10 cellular contexts compared by ENCODE assay signal in the genomic region with DNA sequence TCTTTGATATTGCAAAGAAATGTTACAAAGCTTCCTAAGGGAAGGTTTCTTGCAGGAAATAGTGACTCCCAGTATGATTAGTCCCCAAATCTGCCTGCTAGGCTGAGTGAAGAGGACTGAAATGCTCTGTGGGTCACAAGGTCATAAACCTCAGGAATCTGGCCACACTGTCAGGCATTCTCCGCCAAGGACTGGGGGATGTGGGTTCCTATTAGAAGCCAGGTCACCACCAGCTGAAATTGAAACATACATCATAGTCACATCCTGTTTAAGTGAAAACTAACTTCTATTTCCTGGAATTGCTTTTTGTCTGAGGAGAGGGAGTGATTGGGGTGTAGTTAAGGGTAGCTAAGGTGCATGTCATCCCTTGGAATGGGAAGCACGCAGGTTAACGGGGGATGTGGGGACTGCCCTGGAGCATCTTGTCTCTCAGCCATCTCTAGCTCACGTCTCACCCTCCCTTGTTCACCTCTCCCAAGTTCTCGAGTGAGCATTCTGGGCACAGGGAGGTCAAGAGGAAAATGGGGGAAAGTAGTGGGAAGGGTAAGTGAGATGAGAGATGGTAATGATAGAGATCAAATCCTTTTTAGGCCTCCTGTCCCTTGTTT. TPM values are rescaled to one million over a fixed set of nuclear protein-coding genes. Genes with fewer than 3 reads are reported as not detected.
DNase-seq lines count a peak whose midpoint lies in the region; ATAC-seq and TF ChIP-seq lines count a peak whose summit lies in the region.
"Had no signal": no experiment of that assay in that cellular context is flagged by ENCODE, and none has a peak within 500 bp of the region (broad histone marks: within the 10 kb centered on the region; RNA-seq: fewer than 3 reads in every experiment).

No MANE protein-coding gene starts in this region.

- intact Hi-C loops in stomach (cut with DNase I; ENCODE audit: low total_unique reads), result no loop called here

- H3K9me3 Mint-ChIP-seq in T-helper 2 cell treated with Interferon-gamma antibody and Interleukin-4, amounts not matched to agents 5 μg/mL and 100 μg/mL, for 36 hours, result no peaks in the 10 kb centered on the region

- H3K27me3 ChIP-seq in stomach, result no peaks in the 10 kb centered on the region

- TF ChIP-seq CTCF in foreskin fibroblast (IDR thresholded peaks at IDR 0.05; ENCODE audit: low read depth, low read length) (no peak), stomach (IDR thresholded peaks at IDR 0.05) (no peak)

- no peak for TF ChIP-seq EP300 in stomach (IDR thresholded peaks at IDR 0.05)

- peak overlapping the region; percentile 69 for H3K4me3 Mint-ChIP-seq in T-helper 2 cell treated with Interferon-gamma antibody and Interleukin-4, amounts not matched to agents 5 μg/mL and 100 μg/mL, for 36 hours

- ATAC-seq in stimulated activated naive CD8-positive, alpha-beta T cell treated with anti-CD3 and anti-CD28 coated beads, Interleukin-15, Interleukin-2, amounts not matched to agents 100 U/mL and 50 U/mL, for 24 hours, result peak; percentile 59

- H3K4me1 ChIP-seq in stomach, result peaks cover 0 to 26% (median 13%) of the 10 kb centered on the region in 4 donors

- peak; percentile 10 for DNase-seq in activated naive CD4-positive, alpha-beta T cell treated with Interleukin-2 at 50 U/mL for 16 hours
- DNase-seq in activated naive CD4-positive, alpha-beta T cell treated with anti-CD3 and anti-CD28 coated beads, Interleukin-2, amount 50 U/mL, for 16 hours, result no peak
- peak; percentile 15 for DNase-seq in T-helper 2 cell treated with Interferon-gamma antibody and Interleukin-4, amounts not matched to agents 5 μg/mL and 100 μg/mL, for 36 hours (ENCODE audit: low spot score)
- DNase-seq in foreskin fibroblast (peak; percentile 90 to 94), NCI-H146 treated with DMSO at 0.1 percent for 48 hours (lab: John Stamatoyannopoulos, UW; ENCODE audit: unreplicated experiment) (no peak), stomach (no peak), NCI-H524 treated with DMSO at 0.1 percent for 48 hours (lab: John Stamatoyannopoulos, UW) (no peak)
- DNase-seq in stimulated activated naive CD8-positive, alpha-beta T cell treated with anti-CD3 and anti-CD28 coated beads, Interleukin-15, Interleukin-2, amounts not matched to agents 100 U/mL and 50 U/mL, for 24 hours, result no peak
- DNase-seq: DMS53, occipital lobe had no signal

- H3K27ac ChIP-seq in stomach, result peak overlapping the region in 2 of 5 donors; percentile 36 to 57

- no peaks in the 10 kb centered on the region for H3K36me3 Mint-ChIP-seq in T-helper 2 cell treated with Interferon-gamma antibody and Interleukin-4, amounts not matched to agents 5 μg/mL and 100 μg/mL, for 36 hours (ENCODE audit: low read depth)

- no peak for TF ChIP-seq POLR2A in stomach (IDR thresholded peaks at IDR 0.05)

- H3K27ac Mint-ChIP-seq in T-helper 2 cell treated with Interferon-gamma antibody and Interleukin-4, amounts not matched to agents 5 μg/mL and 100 μg/mL, for 36 hours, result peak overlapping the region; percentile 65

- H3K9me3 ChIP-seq in stomach, result no peaks in the 10 kb centered on the region

- no peaks in the 10 kb centered on the region for H3K36me3 ChIP-seq in stomach

- H3K4me1 Mint-ChIP-seq in T-helper 2 cell treated with Interferon-gamma antibody and Interleukin-4, amounts not matched to agents 5 μg/mL and 100 μg/mL, for 36 hours (ENCODE audit: low read depth), result peaks cover 40% of the 10 kb centered on the region

- H3K4me3 ChIP-seq in foreskin fibroblast (ENCODE audit: low read depth in 1 of 2, low read length in 2 of 2) (no peak overlapping the region), stomach (no peak overlapping the region)

- 76 to 88% (median 79%) methylated on average over 5 of the region's 5 CpGs for WGBS in stomach, 5 donors

- H3K27me3 Mint-ChIP-seq in T-helper 2 cell treated with Interferon-gamma antibody and Interleukin-4, amounts not matched to agents 5 μg/mL and 100 μg/mL, for 36 hours (ENCODE audit: low read depth), result peaks cover 16% of the 10 kb centered on the region

RNA-seq across cellular contexts. Expression of a gene that starts 12.0 kb away (rescaled TPM):
- total RNA-seq in stomach, result 10 to 100 TPM in 4 of 5 donors, 1 to 10 TPM in 1; 3.5 to 52.1 (median 35.3) TPM
- 10 to 100 TPM in 1 of 3 donors, 1 to 10 TPM in 2; 7.7 to 13.2 (median 8.1) TPM for polyA plus RNA-seq in stomach

Comparison
In these comparisons a context has a peak if more than half of its experiments do, and no peak if none do; other contexts are left out.
1. DNase-seq: peak in activated naive CD4-positive, alpha-beta T cell treated with Interleukin-2 at 50 U/mL for 16 hours (single experiment), T-helper 2 cell treated with Interferon-gamma antibody and Interleukin-4, amounts not matched to agents 5 μg/mL and 100 μg/mL, for 36 hours (single experiment) and foreskin fibroblast (2 of 2); none in activated naive CD4-positive, alpha-beta T cell treated with anti-CD3 and anti-CD28 coated beads, Interleukin-2, amount 50 U/mL, for 16 hours (single experiment), stimulated activated naive CD8-positive, alpha-beta T cell treated with anti-CD3 and anti-CD28 coated beads, Interleukin-15, Interleukin-2, amounts not matched to agents 100 U/mL and 50 U/mL, for 24 hours (single experiment), NCI-H146 treated with DMSO at 0.1 percent for 48 hours (single experiment), stomach (single experiment) and NCI-H524 treated with DMSO at 0.1 percent for 48 hours (single experiment).